Comparison of ENCODE assay signal across 8 cellular contexts in genomic region chr21:28884976-28885852, GRCh38.
DNase-seq lines count a peak whose midpoint lies in the region; ATAC-seq and TF ChIP-seq lines count a peak whose summit lies in the region.

No MANE protein-coding gene starts in this region.

- peak overlapping the region; percentile 96 for H3K27ac Mint-ChIP-seq in chondrocyte (ENCODE audit: unreplicated experiment)

- TF ChIP-seq CTCF in chondrocyte (IDR thresholded peaks at IDR 0.05), result no peak

- DNase-seq in AG20443 (ENCODE audit: low spot score), result peak; percentile 99
- peak; percentile 91 for DNase-seq in NCI-H446 treated with DMSO at 0.1 percent for 48 hours (lab: John Stamatoyannopoulos, UW)
- DNase-seq in activated CD4-positive, CD25-positive, alpha-beta regulatory T cell treated with anti-CD3 and anti-CD28 coated beads, Interleukin-2, amount 50 U/mL, for 72 hours, result peak; percentile 91
- peak; percentile 95 for DNase-seq in chondrocyte (ENCODE audit: low spot score)
- DNase-seq in kidney glomerular epithelial cell (lab: John Stamatoyannopoulos, UW), result peak; percentile 94
- DNase-seq in stimulated activated CD4-positive, alpha-beta T cell treated with anti-CD3 and anti-CD28 coated beads, Interleukin-15, amount 100 ng/mL, for 48 hours (ENCODE audit: low read depth in 2 of 2), result peak; percentile 87 to 89

- peak; percentile 94 for ATAC-seq in HG03378 (IDR thresholded peaks at IDR 0.05; ENCODE audit: unreplicated experiment)

- peak; percentile 84 for TF ChIP-seq POLR2A in GM19099 (IDR thresholded peaks at IDR 0.05; ENCODE audit: extremely low read depth, insufficient read length, low read depth)

- H3K27me3 Mint-ChIP-seq in chondrocyte (ENCODE audit: low read depth), result peaks cover 20% of the 10 kb centered on the region

- H3K9me3 Mint-ChIP-seq in chondrocyte (ENCODE audit: low read depth), result no peaks in the 10 kb centered on the region

- H3K4me1 Mint-ChIP-seq in chondrocyte (ENCODE audit: low read depth), result peaks cover 13% of the 10 kb centered on the region

- H3K4me3 Mint-ChIP-seq in chondrocyte (ENCODE audit: unreplicated experiment), result peak overlapping the region; percentile 85

- H3K36me3 Mint-ChIP-seq in chondrocyte (ENCODE audit: low read depth), result peaks cover 4% of the 10 kb centered on the region

Comparison
In these comparisons a context has a peak if more than half of its experiments do, and no peak if none do; other contexts are left out.
1. Peak in every context shown above with its lines: DNase-seq and ATAC-seq.